In genomic region chr12:109016016-109016415, GRCh38 we compare ENCODE assay signal across 19 cellular contexts. TPM values are rescaled to one million over a fixed set of nuclear protein-coding genes. Genes with fewer than 3 reads are reported as not detected.
DNase-seq lines count a peak whose midpoint lies in the region; TF ChIP-seq lines count a peak whose summit lies in the region.
"Had no signal": no experiment of that assay in that cellular context is flagged by ENCODE, and none has a peak within 500 bp of the region (broad histone marks: within the 10 kb centered on the region; RNA-seq: fewer than 3 reads in every experiment).

No MANE protein-coding gene starts in this region.

- H3K9me3 Mint-ChIP-seq in endodermal cell, result no peaks in the 10 kb centered on the region
- no peaks in the 10 kb centered on the region for H3K9me3 Mint-ChIP-seq in activated CD4-positive, alpha-beta memory T cell treated with anti-CD3 and anti-CD28 coated beads for 36 hours
- H3K9me3 Mint-ChIP-seq: HFFc6 had no signal

- no peak overlapping the region for H2BK5ac ChIP-seq in trophoblast cell (ENCODE audit: low read depth, low read length, poor library complexity)

- peaks cover 13% of the 10 kb centered on the region for H3K27me3 Mint-ChIP-seq in endodermal cell (ENCODE audit: insufficient read depth)
- H3K27me3 Mint-ChIP-seq in activated CD4-positive, alpha-beta memory T cell treated with anti-CD3 and anti-CD28 coated beads for 36 hours, result peaks cover 30% of the 10 kb centered on the region

- H3K4me1 ChIP-seq in endodermal cell (ENCODE audit: control insufficient read depth, insufficient read depth, low read length), result no peaks in the 10 kb centered on the region
- H3K4me1 ChIP-seq in trophoblast cell (ENCODE audit: control insufficient read depth in 1 of 2, insufficient read depth in 2 of 2, low read length in 2 of 2), result no peaks in the 10 kb centered on the region
- peaks cover 0 to 6% (median 4%) of the 10 kb centered on the region in 6 donors for H3K4me1 ChIP-seq in spleen
- H3K4me1 ChIP-seq: HAP-1 had no signal

- H3K9me3 ChIP-seq in WERI-Rb-1 (ENCODE audit: severe bottlenecking), result no peaks in the 10 kb centered on the region
- H3K9me3 ChIP-seq in endodermal cell (ENCODE audit: control insufficient read depth, low read length), result no peaks in the 10 kb centered on the region
- peaks cover 2% of the 10 kb centered on the region for H3K9me3 ChIP-seq in trophoblast cell (ENCODE audit: insufficient read depth, low read depth, low read length)
- no peaks in the 10 kb centered on the region for H3K9me3 ChIP-seq in spleen
- H3K9me3 ChIP-seq: HAP-1 had no signal

- H3K23ac ChIP-seq in trophoblast cell (ENCODE audit: low read length), result no peak overlapping the region

- H3K4me2 ChIP-seq in trophoblast cell (ENCODE audit: low read length), result no peak overlapping the region

- POLR2A ChIA-PET in activated CD4-positive, alpha-beta memory T cell treated with anti-CD3 and anti-CD28 coated beads for 36 hours (lab: Charles Lee), result no interaction called here

- no peak overlapping the region for H4K12ac ChIP-seq in trophoblast cell (ENCODE audit: low read depth, low read length)

- no peaks in the 10 kb centered on the region for H3K79me1 ChIP-seq in trophoblast cell (ENCODE audit: low read length)

- CTCF ChIA-PET in activated CD4-positive, alpha-beta memory T cell treated with anti-CD3 and anti-CD28 coated beads for 36 hours (lab: Charles Lee), result no interaction called here

- no peaks in the 10 kb centered on the region for H3K36me3 Mint-ChIP-seq in endodermal cell (ENCODE audit: low read depth)
- H3K36me3 Mint-ChIP-seq in activated CD4-positive, alpha-beta memory T cell treated with anti-CD3 and anti-CD28 coated beads for 36 hours, result no peaks in the 10 kb centered on the region
- H3K36me3 Mint-ChIP-seq: CD4-positive, alpha-beta memory T cell had no signal

- no peaks in the 10 kb centered on the region for H3K4me1 Mint-ChIP-seq in endodermal cell
- peaks cover 4% of the 10 kb centered on the region for H3K4me1 Mint-ChIP-seq in activated CD4-positive, alpha-beta memory T cell treated with anti-CD3 and anti-CD28 coated beads for 36 hours (ENCODE audit: low read depth)

- 76 to 83% methylated on average over 6 to 8 of the region's 8 CpGs for WGBS in endodermal cell (ENCODE audit: insufficient coverage in 1 of 2, insufficient read length in 1 of 2), 2 experiments
- WGBS in trophoblast cell (ENCODE audit: extremely low coverage, insufficient coverage, insufficient read length), result no CpG with 5 or more reads among the region's 8 CpGs
- WGBS in spleen, 5 donors, result 79 to 87% (median 80%) methylated on average over 8 of the region's 8 CpGs

- no peak overlapping the region for H4K91ac ChIP-seq in trophoblast cell (ENCODE audit: low read depth, low read length)

- H2AK5ac ChIP-seq in trophoblast cell (ENCODE audit: low read length), result no peak overlapping the region

- H3K14ac ChIP-seq in trophoblast cell (ENCODE audit: low read length), result no peak overlapping the region

- no peak overlapping the region for H4K8ac ChIP-seq in trophoblast cell (ENCODE audit: low read depth, low read length)

- no peak overlapping the region for H3K18ac ChIP-seq in trophoblast cell (ENCODE audit: low read length)

- no peak overlapping the region for H2AFZ ChIP-seq in trophoblast cell (ENCODE audit: insufficient read depth, low read length, poor library complexity)

- H3K36me3 ChIP-seq in WERI-Rb-1 (peaks cover 6% of the 10 kb centered on the region), endodermal cell (ENCODE audit: control insufficient read depth, insufficient read depth, low read length) (no peaks in the 10 kb centered on the region), trophoblast cell (ENCODE audit: control insufficient read depth in 1 of 2, insufficient read depth in 2 of 2, low read length in 2 of 2) (no peaks in the 10 kb centered on the region), spleen (no peaks in the 10 kb centered on the region)
- H3K36me3 ChIP-seq: HAP-1 had no signal

- H3K79me2 ChIP-seq in trophoblast cell (ENCODE audit: control insufficient read depth, insufficient read depth, low read length, poor library complexity), result no peaks in the 10 kb centered on the region

- no peaks in the 10 kb centered on the region for H3K27me3 ChIP-seq in WERI-Rb-1 (ENCODE audit: insufficient read depth, low read depth, severe bottlenecking)
- no peaks in the 10 kb centered on the region for H3K27me3 ChIP-seq in endodermal cell (ENCODE audit: control insufficient read depth, insufficient read depth, low read length, poor library complexity, severe bottlenecking)
- H3K27me3 ChIP-seq in trophoblast cell (ENCODE audit: insufficient read depth, low read length), result no peaks in the 10 kb centered on the region
- H3K27me3 ChIP-seq in spleen (replicated peaks in 1 of 7), result peaks cover 0 to 76% (median 9%) of the 10 kb centered on the region in 7 donors

- no peak overlapping the region for H3K27ac Mint-ChIP-seq in endodermal cell
- no peak overlapping the region for H3K27ac Mint-ChIP-seq in activated CD4-positive, alpha-beta memory T cell treated with anti-CD3 and anti-CD28 coated beads for 36 hours
- H3K27ac Mint-ChIP-seq: CD4-positive, alpha-beta memory T cell; HFFc6 had no signal

- H3K4me3 Mint-ChIP-seq in endodermal cell, result no peak overlapping the region
- H3K4me3 Mint-ChIP-seq in activated CD4-positive, alpha-beta memory T cell treated with anti-CD3 and anti-CD28 coated beads for 36 hours, result no peak overlapping the region
- H3K4me3 Mint-ChIP-seq: CD4-positive, alpha-beta memory T cell; HFFc6 had no signal

- TF ChIP-seq POLR2A in spleen (IDR thresholded peaks at IDR 0.05), result no peak

- TF ChIP-seq CTCF in WERI-Rb-1 (IDR thresholded peaks at IDR 0.05; ENCODE audit: low read depth, low read length) (no peak), endodermal cell (conservative IDR thresholded peaks at IDR 0.05) (no peak), spleen (IDR thresholded peaks at IDR 0.05 in 8 of 11, conservative IDR thresholded peaks at IDR 0.05 in 3 of 11) (no peak)

- H2BK120ac ChIP-seq in trophoblast cell (ENCODE audit: insufficient read depth, low read length, poor library complexity), result no peak overlapping the region

- no peak overlapping the region for H3K4ac ChIP-seq in trophoblast cell (ENCODE audit: low read depth, low read length)

- DNase-seq in WERI-Rb-1 (peak; percentile 19), endodermal cell (peak; percentile 18), trophoblast cell (peak; percentile 22 to 47), spleen (no peak), KG1 (lab: John Stamatoyannopoulos, UW) (no peak), NCI-H2081 treated with DMSO at 0.1 percent for 48 hours (lab: John Stamatoyannopoulos, UW) (no peak)
- DNase-seq in activated CD4-positive, alpha-beta memory T cell treated with anti-CD3 and anti-CD28 coated beads for 36 hours, result no peak
- DNase-seq: C1 segment of cervical spinal cord; Calu3; CD4-positive, alpha-beta memory T cell; COR-L47; DMS153; DND-41; HFFc6 had no signal

- intact Hi-C loops in spleen (cut with DNase I; ENCODE audit: low total_unique reads), result no loop called here
- intact Hi-C loops in activated CD4-positive, alpha-beta memory T cell treated with anti-CD3 and anti-CD28 coated beads for 36 hours (cut with micrococcal nuclease), result no loop called here

- H3K4me3 ChIP-seq in WERI-Rb-1 (ENCODE audit: low read depth, low read length) (no peak overlapping the region), endodermal cell (ENCODE audit: low read length) (no peak overlapping the region), trophoblast cell (ENCODE audit: low read depth, low read length) (no peak overlapping the region), spleen (no peak overlapping the region)
- H3K4me3 ChIP-seq: HAP-1 had no signal

- H2BK12ac ChIP-seq in trophoblast cell (ENCODE audit: low read length), result no peak overlapping the region

- H3K9ac ChIP-seq in endodermal cell (ENCODE audit: extremely low read depth, low read length, poor library complexity, severe bottlenecking) (no peak overlapping the region), trophoblast cell (ENCODE audit: low read length) (no peak overlapping the region)

- 0 out of 2 replicates have a peak overlapping the region, but pooled peaks have one; percentile 14 for H3K27ac ChIP-seq in WERI-Rb-1
- H3K27ac ChIP-seq in endodermal cell (ENCODE audit: low read depth, low read length), result no peak overlapping the region
- H3K27ac ChIP-seq in trophoblast cell (ENCODE audit: low read depth, low read length), result no peak overlapping the region
- H3K27ac ChIP-seq in spleen, result no peak overlapping the region

RNA-seq across cellular contexts. Expression of gene SVOP, which starts 4.9 kb away (rescaled TPM):
- not detected for total RNA-seq in endodermal cell
- polyA plus RNA-seq in endodermal cell (2013, experiment 1 of 2), result 1.2 TPM
- 1.6 TPM for polyA plus RNA-seq in endodermal cell (2013, experiment 2 of 2)
- polyA plus RNA-seq in trophoblast cell (2013), result 0.04 TPM in 2 replicates
- not detected for total RNA-seq in spleen
- polyA plus RNA-seq in spleen, result not detected
- not detected for total RNA-seq in activated CD4-positive, alpha-beta memory T cell treated with anti-CD3 and anti-CD28 coated beads for 36 hours
- total RNA-seq: A172; A673; Calu3; CD4-positive, alpha-beta memory T cell; H1; HFFc6 had no signal
- polyA plus RNA-seq: BJ; CD4-positive, alpha-beta memory T cell had no signal

RNA-seq across cellular contexts. Expression of gene USP30, which starts 36.4 kb away (rescaled TPM):
- total RNA-seq in endodermal cell (10 to 100 TPM in 1 of 2 donors, 1 to 10 TPM in 1; 6.3 to 10.8 TPM), spleen (10 to 100 TPM in 6 of 7 donors, 1 to 10 TPM in 1; 9.0 to 23.2 (median 12.2) TPM)
- 16.8 TPM for polyA plus RNA-seq in endodermal cell (2013, experiment 1 of 2)
- 17.4 TPM for polyA plus RNA-seq in endodermal cell (2013, experiment 2 of 2)
- 11.0 and 12.1 TPM in 2 replicates for polyA plus RNA-seq in trophoblast cell (2013)
- polyA plus RNA-seq in spleen, result 1 to 10 TPM; 3.9 to 4.5 (median 4.1) TPM
- total RNA-seq in activated CD4-positive, alpha-beta memory T cell treated with anti-CD3 and anti-CD28 coated beads for 36 hours, result 10 to 100 TPM; 11.4 to 11.8 TPM

Comparison
In these comparisons a context has a peak if more than half of its experiments do, and no peak if none do; other contexts are left out.
1. DNase-seq: peak in WERI-Rb-1 (single experiment), endodermal cell (single experiment) and trophoblast cell (2 of 2); none in spleen (single experiment), activated CD4-positive, alpha-beta memory T cell treated with anti-CD3 and anti-CD28 coated beads for 36 hours (single experiment), KG1 (single experiment) and NCI-H2081 treated with DMSO at 0.1 percent for 48 hours (single experiment).